11 cellular contexts compared by ENCODE assay signal in the genomic region with DNA sequence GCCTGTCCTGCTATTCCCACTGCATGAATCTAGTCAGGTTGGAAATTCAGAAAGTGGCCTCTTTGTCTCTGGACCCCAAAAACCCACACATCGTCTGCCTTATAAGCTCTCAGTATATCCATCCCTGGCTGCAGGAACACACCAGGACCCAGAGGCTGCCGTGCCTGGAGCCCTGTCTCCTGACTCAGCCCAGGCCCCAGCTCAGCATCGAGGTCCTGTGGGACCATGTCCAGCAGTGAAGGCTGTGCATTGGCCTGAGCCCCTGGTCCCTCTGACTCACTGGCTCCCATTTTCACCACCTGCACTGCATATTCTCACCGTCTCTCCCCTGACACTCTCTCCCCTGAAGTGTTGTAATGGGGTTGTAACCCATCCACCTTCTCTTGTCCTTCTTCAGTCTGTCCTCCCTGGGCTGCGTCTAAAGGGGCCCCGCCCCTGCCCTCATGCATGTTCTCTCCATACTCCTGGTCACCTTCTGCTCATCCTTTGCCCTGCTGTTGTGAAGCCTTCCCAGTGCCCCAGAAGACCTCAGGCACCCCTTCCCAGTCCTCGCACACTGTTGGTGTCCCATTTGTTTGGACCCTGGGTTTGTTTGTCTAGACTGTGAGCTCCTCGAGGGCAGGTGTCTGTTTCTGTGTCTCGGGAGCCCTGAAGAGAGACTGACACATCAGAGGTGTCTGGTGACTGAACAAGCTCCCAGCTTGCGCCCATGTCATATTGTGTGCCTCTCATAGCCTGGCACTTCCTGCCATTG. TPM values are rescaled to one million over a fixed set of nuclear protein-coding genes. Genes with fewer than 3 reads are reported as not detected.
A peak's percentile ranks its signal among the peaks of the same experiment; 100 is the strongest.
DNase-seq lines count a peak whose midpoint lies in the region; ATAC-seq and TF ChIP-seq lines count a peak whose summit lies in the region.
"Had no signal": no experiment of that assay in that cellular context is flagged by ENCODE, and none has a peak within 500 bp of the region (broad histone marks: within the 10 kb centered on the region; RNA-seq: fewer than 3 reads in every experiment).

No MANE protein-coding gene starts in this region.

- CTCF ChIA-PET in activated CD8-positive, alpha-beta T cell treated with anti-CD3 and anti-CD28 coated beads for 36 hours (lab: Charles Lee) = interaction anchor here (0.5 to 29.8 kb wide), 21 partner anchors 9 to 132 kb away, joined by 3 to 913 read pairs (median 8); partner anchors contain the start of gene EVL

- H3K36me3 ChIP-seq in GM23248 (ENCODE audit: low read depth) = no peaks in the 10 kb centered on the region
- H3K36me3 ChIP-seq: colonic mucosa had no signal

- H3K27me3 ChIP-seq in GM23248 (replicated peaks; ENCODE audit: insufficient read depth) = no peaks in the 10 kb centered on the region
- H3K27me3 ChIP-seq: colonic mucosa had no signal

- WGBS in GM23248 (ENCODE audit: low coverage in 1 of 2, low lambda C conversion rate in 2 of 2, missing lambda C conversion rate in 2 of 2), 2 experiments = 70 to 73% methylated on average over 10 of the region's 10 CpGs

- no peak for TF ChIP-seq CTCF in activated CD8-positive, alpha-beta T cell treated with anti-CD3 and anti-CD28 coated beads for 36 hours (IDR thresholded peaks at IDR 0.05)
- no peak for TF ChIP-seq CTCF in fibroblast of pulmonary artery (IDR thresholded peaks at IDR 0.05; ENCODE audit: low read length, missing control alignments)

- H3K27ac Mint-ChIP-seq in activated CD8-positive, alpha-beta T cell treated with anti-CD3 and anti-CD28 coated beads for 36 hours = peak overlapping the region; percentile 96

- H3K4me3 Mint-ChIP-seq in activated CD8-positive, alpha-beta T cell treated with anti-CD3 and anti-CD28 coated beads for 36 hours = no peak overlapping the region

- H3K27me3 Mint-ChIP-seq in activated CD8-positive, alpha-beta T cell treated with anti-CD3 and anti-CD28 coated beads for 36 hours = no peaks in the 10 kb centered on the region

- peak overlapping the region; percentile 40; the same call in 1 of the 2 replicates for H3K9ac ChIP-seq in GM23248

- in situ Hi-C loops in GM23248 (cut with MboI) = no loop called here

- H3F3A ChIP-seq in GM23248 (ENCODE audit: insufficient read depth) = 0 out of 2 replicates have a peak, but pooled peaks cover 6% of the 10 kb centered on the region

- peaks cover 74% of the 10 kb centered on the region for H3K4me1 Mint-ChIP-seq in activated CD8-positive, alpha-beta T cell treated with anti-CD3 and anti-CD28 coated beads for 36 hours (ENCODE audit: low read depth)

- H3K9me3 ChIP-seq in GM23248 (ENCODE audit: low read depth) = no peaks in the 10 kb centered on the region
- H3K9me3 ChIP-seq: colonic mucosa had no signal

- H3K4me3 ChIP-seq in GM23248 (no peak overlapping the region), fibroblast of pulmonary artery (replicated peaks; ENCODE audit: low read depth, low read length) (no peak overlapping the region)
- H3K4me3 ChIP-seq: colonic mucosa had no signal

- H2AFZ ChIP-seq in GM23248 = no peak overlapping the region

- intact Hi-C loops in activated CD8-positive, alpha-beta T cell treated with anti-CD3 and anti-CD28 coated beads for 36 hours (cut with micrococcal nuclease) = loop anchor here (2.0 to 5.0 kb wide), 2 partner anchors 42 to 126 kb away; partner anchors contain the start of gene EVL
- intact Hi-C loops in posterior vena cava (cut with DNase I) = loop anchor here (5.0 kb wide), 1 partner anchor 127 kb away; no protein-coding TSS in a partner anchor

- POLR2A ChIA-PET in activated CD8-positive, alpha-beta T cell treated with anti-CD3 and anti-CD28 coated beads for 36 hours (lab: Charles Lee) = interaction anchor here (1.3 to 27.2 kb wide), 4 partner anchors 13 to 53 kb away, joined by 5 to 840 read pairs (median 6); partner anchors contain the start of gene EVL

- H3K9me2 ChIP-seq in GM23248 (ENCODE audit: insufficient read depth) = no peaks in the 10 kb centered on the region

- peak overlapping the region; percentile 2 for H3K4me2 ChIP-seq in GM23248 (ENCODE audit: unreplicated experiment)

- no peaks in the 10 kb centered on the region for H3K9me3 Mint-ChIP-seq in activated CD8-positive, alpha-beta T cell treated with anti-CD3 and anti-CD28 coated beads for 36 hours

- peak; percentile 79 for DNase-seq in GM23248
- no peak for DNase-seq in activated CD8-positive, alpha-beta T cell treated with anti-CD3 and anti-CD28 coated beads for 36 hours
- DNase-seq in fibroblast of pulmonary artery (ENCODE audit: low read depth) = peak; percentile 24
- DNase-seq in posterior vena cava (ENCODE audit: low spot score) = peak; percentile 78
- no peak for DNase-seq in NCI-H1694 (lab: John Stamatoyannopoulos, UW)
- DNase-seq in T-helper 9 cell = no peak
- DNase-seq in superior temporal gyrus (ENCODE audit: extremely low spot score) = no peak
- DNase-seq: NCI-H187 treated with DMSO at 0.1 percent for 48 hours had no signal

- no peak for ATAC-seq in activated CD8-positive, alpha-beta T cell treated with anti-CD3 and anti-CD28 coated beads for 36 hours
- ATAC-seq in HG03135 (IDR thresholded peaks at IDR 0.05; ENCODE audit: unreplicated experiment) = no peak

- peak overlapping the region; percentile 21; the same call in 1 of the 2 replicates for H3K27ac ChIP-seq in GM23248
- H3K27ac ChIP-seq: colonic mucosa had no signal

- H4K20me1 ChIP-seq in GM23248 (ENCODE audit: insufficient read depth) = no peaks in the 10 kb centered on the region

- peaks cover 77% of the 10 kb centered on the region for H3K36me3 Mint-ChIP-seq in activated CD8-positive, alpha-beta T cell treated with anti-CD3 and anti-CD28 coated beads for 36 hours (ENCODE audit: low read depth)

- H3K4me1 ChIP-seq in GM23248 (ENCODE audit: insufficient read depth) = peaks cover 26% of the 10 kb centered on the region
- H3K4me1 ChIP-seq: colonic mucosa had no signal

- H3K79me2 ChIP-seq in GM23248 (ENCODE audit: insufficient read depth) = 0 out of 2 replicates have a peak, but pooled peaks cover 4% of the 10 kb centered on the region

RNA-seq across cellular contexts. Expression of gene EVL, which starts 43.8 kb away (rescaled TPM):
- total RNA-seq in GM23248 (2014; rRNA removed; shearing (Covaris generic)) = 15.8 and 29.9 TPM in 2 replicates
- polyA plus RNA-seq in GM23248 (2016; fragmentation: Nextera tagmentation; extraction: Ambion mirVana) = 6.2 and 6.6 TPM in 2 replicates
- 100 to 1,000 TPM; 340 to 351 TPM for total RNA-seq in activated CD8-positive, alpha-beta T cell treated with anti-CD3 and anti-CD28 coated beads for 36 hours
- total RNA-seq in posterior vena cava = 10 to 100 TPM; 47.1 to 68.9 TPM

RNA-seq across cellular contexts. Expression of gene DEGS2, which starts 50.4 kb away (rescaled TPM):
- total RNA-seq in GM23248 (2014; rRNA removed; shearing (Covaris generic)) = 1.4 TPM in 1 of 2 replicates, not detected in the other
- polyA plus RNA-seq in GM23248 (2016; fragmentation: Nextera tagmentation; extraction: Ambion mirVana) = not detected in 2 replicates
- total RNA-seq in activated CD8-positive, alpha-beta T cell treated with anti-CD3 and anti-CD28 coated beads for 36 hours = 1 to 10 TPM; 2.6 to 3.1 TPM
- 1 to 10 TPM in 1 of 2 donors, under 1 TPM in 1; 0.10 to 1.2 TPM for total RNA-seq in posterior vena cava
- total RNA-seq: HT1080 had no signal

Comparison
In these comparisons a context has a peak if more than half of its experiments do, and no peak if none do; other contexts are left out.
1. DNase-seq: peak in GM23248 (single experiment), fibroblast of pulmonary artery (single experiment) and posterior vena cava (single experiment); none in activated CD8-positive, alpha-beta T cell treated with anti-CD3 and anti-CD28 coated beads for 36 hours (single experiment), NCI-H1694 (single experiment), T-helper 9 cell (single experiment) and superior temporal gyrus (single experiment).
2. RNA of gene EVL, which starts 43.8 kb away (total RNA-seq): 340 to 351 TPM in activated CD8-positive, alpha-beta T cell treated with anti-CD3 and anti-CD28 coated beads for 36 hours; 47.1 to 68.9 TPM in posterior vena cava and 15.8 to 29.9 TPM in GM23248; every median in the first group is over 4 times any median in the second.